In the genomic region with DNA sequence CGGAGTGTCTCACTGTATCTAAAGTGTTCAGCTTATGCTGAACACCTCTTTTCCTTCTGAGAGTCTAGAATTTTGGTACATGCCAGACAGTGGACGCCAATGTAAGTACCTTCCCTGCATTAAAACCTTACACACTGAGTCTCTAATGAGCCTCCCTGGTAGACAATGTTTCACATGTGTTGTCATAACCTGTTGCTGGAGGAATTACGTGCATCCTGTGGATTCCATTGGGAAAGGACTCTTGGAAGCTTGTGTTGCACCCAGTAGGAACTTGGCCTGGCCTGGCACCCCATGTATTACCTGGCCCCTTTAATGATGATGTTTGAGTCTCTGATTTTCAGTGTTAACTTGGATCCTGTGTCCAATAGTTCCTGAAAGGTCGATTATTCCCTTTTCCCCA, we compare ENCODE assay signal across 13 cellular contexts. TPM values are rescaled to one million over a fixed set of nuclear protein-coding genes. Genes with fewer than 3 reads are reported as not detected.
DNase-seq lines count a peak whose midpoint lies in the region; ATAC-seq lines count a peak whose summit lies in the region.
"Had no signal": no experiment of that assay in that cellular context is flagged by ENCODE, and none has a peak within 500 bp of the region (broad histone marks: within the 10 kb centered on the region; RNA-seq: fewer than 3 reads in every experiment).

No MANE protein-coding gene starts in this region.

- CTCF ChIA-PET in activated CD8-positive, alpha-beta T cell treated with anti-CD3 and anti-CD28 coated beads, Interleukin-2, amount 10 ng/mL, durations not matched to agents 7 days and 5 days (lab: Charles Lee): interaction anchor here (0.6 to 3.2 kb wide), 5 partner anchors 16 to 142 kb away, joined by 3 to 15 read pairs (median 5); no protein-coding TSS in a partner anchor

- peak; percentile 0 for DNase-seq in activated naive CD8-positive, alpha-beta T cell treated with anti-CD3 and anti-CD28 coated beads, Interleukin-2, amount 10 ng/mL, durations not matched to agents 7 days and 5 days
- DNase-seq in activated naive CD8-positive, alpha-beta T cell treated with anti-CD3 and anti-CD28 coated beads, Interleukin-2, amount 50 U/mL, for 24 hours: no peak
- DNase-seq in mesenteric fat pad (ENCODE audit: low spot score) (peak; percentile 3), T-helper 1 cell (no peak)
- no peak for DNase-seq in activated CD8-positive, alpha-beta T cell treated with anti-CD3 and anti-CD28 coated beads, Interleukin-2, amount 10 ng/mL, durations not matched to agents 7 days and 5 days
- DNase-seq: AML-193; Calu3; CD8-positive, alpha-beta T cell; DMS79 treated with DMSO at 0.1 percent for 48 hours; GF-D8 had no signal

- H3K27me3 Mint-ChIP-seq in activated naive CD8-positive, alpha-beta T cell treated with anti-CD3 and anti-CD28 coated beads, Interleukin-2, amount 10 ng/mL, durations not matched to agents 7 days and 5 days: peaks cover 4% of the 10 kb centered on the region
- no peaks in the 10 kb centered on the region for H3K27me3 Mint-ChIP-seq in activated naive CD8-positive, alpha-beta T cell treated with anti-CD3 and anti-CD28 coated beads, Interleukin-2, amount 50 U/mL, for 24 hours
- H3K27me3 Mint-ChIP-seq in activated CD8-positive, alpha-beta T cell treated with anti-CD3 and anti-CD28 coated beads, Interleukin-2, amount 10 ng/mL, durations not matched to agents 7 days and 5 days (ENCODE audit: low read depth): peaks cover under 1% of the 10 kb centered on the region
- H3K27me3 Mint-ChIP-seq: B cell; CD4-positive, alpha-beta T cell had no signal

- no peak for ATAC-seq in activated naive CD8-positive, alpha-beta T cell treated with anti-CD3 and anti-CD28 coated beads, Interleukin-2, amount 10 ng/mL, durations not matched to agents 7 days and 5 days (ENCODE audit: low read depth)
- ATAC-seq in activated naive CD8-positive, alpha-beta T cell treated with anti-CD3 and anti-CD28 coated beads, Interleukin-2, amount 50 U/mL, for 24 hours: no peak
- no peak for ATAC-seq in activated CD8-positive, alpha-beta T cell treated with anti-CD3 and anti-CD28 coated beads, Interleukin-2, amount 10 ng/mL, durations not matched to agents 7 days and 5 days
- ATAC-seq: A549; CD8-positive, alpha-beta T cell had no signal

- no peak overlapping the region for H3K4me3 Mint-ChIP-seq in activated naive CD8-positive, alpha-beta T cell treated with anti-CD3 and anti-CD28 coated beads, Interleukin-2, amount 10 ng/mL, durations not matched to agents 7 days and 5 days
- H3K4me3 Mint-ChIP-seq in activated naive CD8-positive, alpha-beta T cell treated with anti-CD3 and anti-CD28 coated beads, Interleukin-2, amount 50 U/mL, for 24 hours: no peak overlapping the region
- H3K4me3 Mint-ChIP-seq in activated CD8-positive, alpha-beta T cell treated with anti-CD3 and anti-CD28 coated beads, Interleukin-2, amount 10 ng/mL, durations not matched to agents 7 days and 5 days: no peak overlapping the region
- H3K4me3 Mint-ChIP-seq: B cell; CD4-positive, alpha-beta T cell; CD8-positive, alpha-beta T cell had no signal

- H3K9me3 Mint-ChIP-seq in activated naive CD8-positive, alpha-beta T cell treated with anti-CD3 and anti-CD28 coated beads, Interleukin-2, amount 10 ng/mL, durations not matched to agents 7 days and 5 days: peaks cover 2% of the 10 kb centered on the region
- H3K9me3 Mint-ChIP-seq in activated naive CD8-positive, alpha-beta T cell treated with anti-CD3 and anti-CD28 coated beads, Interleukin-2, amount 50 U/mL, for 24 hours: no peaks in the 10 kb centered on the region
- no peaks in the 10 kb centered on the region for H3K9me3 Mint-ChIP-seq in activated CD8-positive, alpha-beta T cell treated with anti-CD3 and anti-CD28 coated beads, Interleukin-2, amount 10 ng/mL, durations not matched to agents 7 days and 5 days (ENCODE audit: insufficient read depth)
- H3K9me3 Mint-ChIP-seq: CD4-positive, alpha-beta T cell; CD8-positive, alpha-beta T cell had no signal

- peaks cover 2% of the 10 kb centered on the region for H3K36me3 Mint-ChIP-seq in activated naive CD8-positive, alpha-beta T cell treated with anti-CD3 and anti-CD28 coated beads, Interleukin-2, amount 10 ng/mL, durations not matched to agents 7 days and 5 days
- no peaks in the 10 kb centered on the region for H3K36me3 Mint-ChIP-seq in activated naive CD8-positive, alpha-beta T cell treated with anti-CD3 and anti-CD28 coated beads, Interleukin-2, amount 50 U/mL, for 24 hours (ENCODE audit: low read depth)
- H3K36me3 Mint-ChIP-seq in activated CD8-positive, alpha-beta T cell treated with anti-CD3 and anti-CD28 coated beads, Interleukin-2, amount 10 ng/mL, durations not matched to agents 7 days and 5 days (ENCODE audit: low read depth): no peaks in the 10 kb centered on the region

- no peak overlapping the region for H3K27ac Mint-ChIP-seq in activated naive CD8-positive, alpha-beta T cell treated with anti-CD3 and anti-CD28 coated beads, Interleukin-2, amount 10 ng/mL, durations not matched to agents 7 days and 5 days
- H3K27ac Mint-ChIP-seq in activated naive CD8-positive, alpha-beta T cell treated with anti-CD3 and anti-CD28 coated beads, Interleukin-2, amount 50 U/mL, for 24 hours: no peak overlapping the region
- no peak overlapping the region for H3K27ac Mint-ChIP-seq in activated CD8-positive, alpha-beta T cell treated with anti-CD3 and anti-CD28 coated beads, Interleukin-2, amount 10 ng/mL, durations not matched to agents 7 days and 5 days
- H3K27ac Mint-ChIP-seq: B cell; CD4-positive, alpha-beta T cell; CD8-positive, alpha-beta T cell had no signal

- POLR2A ChIA-PET in activated naive CD8-positive, alpha-beta T cell treated with anti-CD3 and anti-CD28 coated beads, Interleukin-2, amount 10 ng/mL, durations not matched to agents 7 days and 5 days (lab: Charles Lee): no interaction called here
- POLR2A ChIA-PET in activated CD8-positive, alpha-beta T cell treated with anti-CD3 and anti-CD28 coated beads, Interleukin-2, amount 10 ng/mL, durations not matched to agents 7 days and 5 days (lab: Charles Lee): no interaction called here

- H3K4me1 Mint-ChIP-seq in activated naive CD8-positive, alpha-beta T cell treated with anti-CD3 and anti-CD28 coated beads, Interleukin-2, amount 10 ng/mL, durations not matched to agents 7 days and 5 days: peaks cover 7% of the 10 kb centered on the region
- peaks cover 2% of the 10 kb centered on the region for H3K4me1 Mint-ChIP-seq in activated naive CD8-positive, alpha-beta T cell treated with anti-CD3 and anti-CD28 coated beads, Interleukin-2, amount 50 U/mL, for 24 hours
- H3K4me1 Mint-ChIP-seq in activated CD8-positive, alpha-beta T cell treated with anti-CD3 and anti-CD28 coated beads, Interleukin-2, amount 10 ng/mL, durations not matched to agents 7 days and 5 days (ENCODE audit: low read depth): peaks cover 3% of the 10 kb centered on the region

RNA-seq across cellular contexts. Expression of gene CHCHD5, which starts 20.5 kb away (rescaled TPM):
- total RNA-seq in activated naive CD8-positive, alpha-beta T cell treated with anti-CD3 and anti-CD28 coated beads, Interleukin-2, amount 10 ng/mL, durations not matched to agents 7 days and 5 days: 10 to 100 TPM; 32.1 to 35.2 TPM
- total RNA-seq in mesenteric fat pad: 21.0 TPM
- 10 to 100 TPM; 32.4 to 35.4 TPM for total RNA-seq in activated CD8-positive, alpha-beta T cell treated with anti-CD3 and anti-CD28 coated beads, Interleukin-2, amount 10 ng/mL, durations not matched to agents 7 days and 5 days

RNA-seq across cellular contexts. Expression of gene SLC20A1, which starts 40.8 kb away (rescaled TPM):
- total RNA-seq in activated naive CD8-positive, alpha-beta T cell treated with anti-CD3 and anti-CD28 coated beads, Interleukin-2, amount 10 ng/mL, durations not matched to agents 7 days and 5 days: 100 to 1,000 TPM; 105 to 113 TPM
- 46.5 TPM for total RNA-seq in mesenteric fat pad
- 100 to 1,000 TPM; 115 to 120 TPM for total RNA-seq in activated CD8-positive, alpha-beta T cell treated with anti-CD3 and anti-CD28 coated beads, Interleukin-2, amount 10 ng/mL, durations not matched to agents 7 days and 5 days

Comparison
In these comparisons a context has a peak if more than half of its experiments do, and no peak if none do; other contexts are left out.
1. DNase-seq: peak in activated naive CD8-positive, alpha-beta T cell treated with anti-CD3 and anti-CD28 coated beads, Interleukin-2, amount 10 ng/mL, durations not matched to agents 7 days and 5 days (single experiment) and mesenteric fat pad (single experiment); none in activated naive CD8-positive, alpha-beta T cell treated with anti-CD3 and anti-CD28 coated beads, Interleukin-2, amount 50 U/mL, for 24 hours (single experiment), activated CD8-positive, alpha-beta T cell treated with anti-CD3 and anti-CD28 coated beads, Interleukin-2, amount 10 ng/mL, durations not matched to agents 7 days and 5 days (single experiment) and T-helper 1 cell (0 of 5).